ENCODE assay signal across 18 cellular contexts in the genomic region with DNA sequence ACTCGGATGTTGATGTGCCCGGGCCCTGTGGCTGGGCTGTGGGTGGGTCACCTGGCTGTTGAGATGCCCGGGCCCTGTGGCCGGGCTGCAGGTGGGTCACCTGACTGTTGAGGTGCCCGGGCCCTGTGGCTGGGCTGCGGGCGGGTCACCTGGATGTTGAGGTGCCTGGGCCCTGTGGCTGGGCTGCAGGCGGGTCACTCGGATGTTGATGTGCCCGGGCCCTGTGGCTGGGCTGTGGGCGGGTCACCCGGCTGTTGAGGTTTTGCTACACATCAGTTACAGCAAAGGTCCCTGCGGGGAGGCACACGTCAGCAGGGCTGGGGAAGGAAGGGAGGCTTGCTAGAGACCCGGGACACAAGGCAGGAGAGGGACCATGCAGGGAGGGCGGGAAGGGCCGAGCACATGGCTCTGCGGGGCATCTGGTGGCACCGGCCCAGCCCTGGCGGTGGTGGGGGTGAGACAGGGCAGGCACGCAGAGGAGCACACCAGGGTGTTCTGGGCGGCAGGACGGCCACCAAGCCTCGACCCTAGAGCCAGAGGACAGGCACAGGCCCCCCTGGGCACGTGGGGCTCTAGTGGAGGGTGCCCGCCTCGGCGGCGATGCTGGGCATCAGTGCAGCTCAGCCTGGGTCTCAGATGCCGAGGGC.
"Had no signal": no experiment of that assay in that cellular context is flagged by ENCODE, and none has a peak within 500 bp of the region (broad histone marks: within the 10 kb centered on the region; RNA-seq: fewer than 3 reads in every experiment).

No MANE protein-coding gene starts in this region.

- H3K27me3 Mint-ChIP-seq: activated CD4-positive, alpha-beta T cell treated with anti-CD3 and anti-CD28 coated beads, Interleukin-2, amount 10 ng/mL, durations not matched to agents 24 days and 14 days; activated naive CD4-positive, alpha-beta T cell treated with anti-CD3 and anti-CD28 coated beads, Interleukin-2, amount 50 U/mL, for 24 hours; dendritic cell treated with granulocyte-macrophage colony-stimulating factor and Interleukin-4, amounts not matched to agents 40 ng/mL and 50 ng/mL, for 4 days; naive B cell had no signal

- H3K9me3 ChIP-seq: esophagus muscularis mucosa, mucosa of descending colon, psoas muscle, thoracic aorta had no signal

- H3K4me1 ChIP-seq: esophagus muscularis mucosa, heart right ventricle, psoas muscle had no signal

- ATAC-seq: activated CD8-positive, alpha-beta T cell treated with anti-CD3 and anti-CD28 coated beads, Interleukin-2, amount 10 ng/mL, durations not matched to agents 7 days and 5 days; activated T-cell treated with anti-CD3 and anti-CD28 coated beads, Interleukin-2, amount 50 U/mL, for 4 hours; mucosa of descending colon had no signal

- H3K4me3 Mint-ChIP-seq: activated CD4-positive, alpha-beta T cell treated with anti-CD3 and anti-CD28 coated beads, Interleukin-2, amount 10 ng/mL, durations not matched to agents 24 days and 14 days; activated CD8-positive, alpha-beta T cell treated with anti-CD3 and anti-CD28 coated beads, Interleukin-2, amount 10 ng/mL, durations not matched to agents 7 days and 5 days; activated naive CD4-positive, alpha-beta T cell treated with anti-CD3 and anti-CD28 coated beads, Interleukin-2, amount 50 U/mL, for 24 hours; activated T-cell treated with anti-CD3 and anti-CD28 coated beads, Interleukin-2, amount 50 U/mL, for 4 hours; dendritic cell treated with granulocyte-macrophage colony-stimulating factor and Interleukin-4, amounts not matched to agents 40 ng/mL and 50 ng/mL, for 4 days; naive B cell; neural crest cell had no signal

- H3K27ac ChIP-seq: esophagus muscularis mucosa, heart right ventricle, psoas muscle, thoracic aorta had no signal

- H3K27ac Mint-ChIP-seq: activated CD4-positive, alpha-beta T cell treated with anti-CD3 and anti-CD28 coated beads, Interleukin-2, amount 10 ng/mL, durations not matched to agents 24 days and 14 days; activated CD8-positive, alpha-beta T cell treated with anti-CD3 and anti-CD28 coated beads, Interleukin-2, amount 10 ng/mL, durations not matched to agents 7 days and 5 days; activated naive CD4-positive, alpha-beta T cell treated with anti-CD3 and anti-CD28 coated beads, Interleukin-2, amount 50 U/mL, for 24 hours; dendritic cell treated with granulocyte-macrophage colony-stimulating factor and Interleukin-4, amounts not matched to agents 40 ng/mL and 50 ng/mL, for 4 days; naive B cell had no signal

- H3K4me3 ChIP-seq: esophagus muscularis mucosa, heart right ventricle, mucosa of descending colon, psoas muscle, thoracic aorta had no signal

- H3K27me3 ChIP-seq: esophagus muscularis mucosa, heart right ventricle had no signal

- DNase-seq: activated CD4-positive, alpha-beta T cell treated with anti-CD3 and anti-CD28 coated beads, Interleukin-2, amount 10 ng/mL, durations not matched to agents 24 days and 14 days; activated CD8-positive, alpha-beta memory T cell treated with anti-CD3 and anti-CD28 coated beads, Interleukin-2, amount 50 U/mL, for 4 hours; activated CD8-positive, alpha-beta T cell treated with anti-CD3 and anti-CD28 coated beads, Interleukin-2, amount 10 ng/mL, durations not matched to agents 7 days and 5 days; activated gamma-delta T cell; activated T-cell treated with anti-CD3 and anti-CD28 coated beads, Interleukin-2, amount 50 U/mL, for 4 hours; effector CD8-positive, alpha-beta T cell; heart right ventricle; mesenchymal stem cell; naive B cell; right cardiac atrium; stimulated activated CD4-positive, alpha-beta T cell treated with anti-CD3 and anti-CD28 coated beads, Interleukin-2, amount 100 ng/mL, for 24 hours had no signal

- H3K36me3 ChIP-seq: thoracic aorta had no signal

- H3K9me3 Mint-ChIP-seq: activated CD4-positive, alpha-beta T cell treated with anti-CD3 and anti-CD28 coated beads, Interleukin-2, amount 10 ng/mL, durations not matched to agents 24 days and 14 days; activated naive CD4-positive, alpha-beta T cell treated with anti-CD3 and anti-CD28 coated beads, Interleukin-2, amount 50 U/mL, for 24 hours; activated T-cell treated with anti-CD3 and anti-CD28 coated beads, Interleukin-2, amount 50 U/mL, for 4 hours; neural crest cell had no signal

- H3K36me3 Mint-ChIP-seq: activated naive CD4-positive, alpha-beta T cell treated with anti-CD3 and anti-CD28 coated beads, Interleukin-2, amount 50 U/mL, for 24 hours had no signal

- H3K4me1 Mint-ChIP-seq: neural crest cell had no signal
